ENCODE assay signal across 8 cellular contexts in genomic region chr18:55384551-55385275, GRCh38.
DNase-seq lines count a peak whose midpoint lies in the region; ATAC-seq, FAIRE-seq and TF ChIP-seq lines count a peak whose summit lies in the region.

No MANE protein-coding gene starts in this region.

- H3K4me1 ChIP-seq in SJCRH30 (no peaks in the 10 kb centered on the region), foreskin keratinocyte (no peaks in the 10 kb centered on the region), upper lobe of left lung (peaks cover 10 to 16% (median 15%) of the 10 kb centered on the region in 4 donors)

- no peak overlapping the region for H3K27ac ChIP-seq in SJCRH30
- no peak overlapping the region for H3K27ac ChIP-seq in foreskin keratinocyte
- H3K27ac ChIP-seq in upper lobe of left lung: peak overlapping the region in 1 of 4 donors; percentile 53

- H3K9me3 ChIP-seq in SJCRH30 (replicated peaks) (no peaks in the 10 kb centered on the region), upper lobe of left lung (peaks cover 0 to 5% (median 4%) of the 10 kb centered on the region in 4 donors)

- CTCF ChIA-PET in HEK293T (lab: Yijun Ruan, JAX): interaction anchor here (0.7 to 1.3 kb wide), 4 partner anchors 12 to 397 kb away, joined by 3 to 7 read pairs (median 4); no protein-coding TSS in a partner anchor

- H3K27me3 ChIP-seq in SJCRH30 (no peaks in the 10 kb centered on the region), foreskin keratinocyte (no peaks in the 10 kb centered on the region), upper lobe of left lung (no peaks in the 10 kb centered on the region)

- 74 to 77% methylated on average over 4 of the region's 4 CpGs for WGBS in upper lobe of left lung, 2 donors

- TF ChIP-seq POLR2A in upper lobe of left lung (IDR thresholded peaks at IDR 0.05): no peak
- TF ChIP-seq POLR2A in GM12892 (IDR thresholded peaks at IDR 0.05; ENCODE audit: low read depth, low read length): no peak

- no peak for DNase-seq in D721Med (ENCODE audit: insufficient read length, low spot score)
- DNase-seq in HEK293T (ENCODE audit: extremely low spot score): peak; percentile 31
- peak; percentile 24 to 62 for DNase-seq in SJCRH30
- peak; percentile 2 to 20 for DNase-seq in foreskin keratinocyte
- no peak for DNase-seq in upper lobe of left lung
- DNase-seq in GM12892 (ENCODE audit: insufficient read length): no peak
- DNase-seq in T-helper 9 cell: no peak

- no peaks in the 10 kb centered on the region for H3K36me3 ChIP-seq in SJCRH30
- H3K36me3 ChIP-seq in upper lobe of left lung: no peaks in the 10 kb centered on the region

- no peak for TF ChIP-seq EP300 in upper lobe of left lung (IDR thresholded peaks at IDR 0.05)

- TF ChIP-seq CTCF in D721Med (IDR thresholded peaks at IDR 0.05; ENCODE audit: insufficient read depth, missing control alignments): peak; percentile 37
- peak; percentile 70 for TF ChIP-seq CTCF in foreskin keratinocyte (conservative IDR thresholded peaks at IDR 0.05)
- TF ChIP-seq CTCF in upper lobe of left lung (IDR thresholded peaks at IDR 0.05): peak in 5 of 6 experiments; percentile 22 to 47 (median 34)

- ATAC-seq in foreskin keratinocyte (no peak), upper lobe of left lung (ENCODE audit: low FRiP score in 2 of 2) (no peak), HG02588 (IDR thresholded peaks at IDR 0.05; ENCODE audit: unreplicated experiment) (no peak)

- FAIRE-seq in D721Med (lab: Jason Lieb, UNC) (no peak), GM12892 (lab: Jason Lieb, UNC) (no peak)

- H3K4me3 ChIP-seq in SJCRH30 (no peak overlapping the region), upper lobe of left lung (no peak overlapping the region)

- POLR2A ChIA-PET in HEK293T (lab: Yijun Ruan, JAX): no interaction called here

TF ChIP-seq in HEK293T, 16 proteins besides CTCF, POLR2A, EP300 and RAD21:
- TF ChIP-seq CTBP1 (IDR thresholded peaks at IDR 0.05; ENCODE audit: borderline replicate concordance) (no peak), BHLHE40 (IDR thresholded peaks at IDR 0.05; ENCODE audit: borderline replicate concordance) (no peak)

Comparison
In these comparisons a context has a peak if more than half of its experiments do, and no peak if none do; other contexts are left out.
1. DNase-seq: peak in HEK293T (single experiment), SJCRH30 (2 of 2) and foreskin keratinocyte (2 of 2); none in D721Med (single experiment), upper lobe of left lung (0 of 2), GM12892 (single experiment) and T-helper 9 cell (single experiment).
2. Peak in every context shown above with its lines, with median percentiles within 50 percentile points of each other: CTCF ChIP-seq.